Comparison of ENCODE assay signal across 1 cellular context in the genomic region with DNA sequence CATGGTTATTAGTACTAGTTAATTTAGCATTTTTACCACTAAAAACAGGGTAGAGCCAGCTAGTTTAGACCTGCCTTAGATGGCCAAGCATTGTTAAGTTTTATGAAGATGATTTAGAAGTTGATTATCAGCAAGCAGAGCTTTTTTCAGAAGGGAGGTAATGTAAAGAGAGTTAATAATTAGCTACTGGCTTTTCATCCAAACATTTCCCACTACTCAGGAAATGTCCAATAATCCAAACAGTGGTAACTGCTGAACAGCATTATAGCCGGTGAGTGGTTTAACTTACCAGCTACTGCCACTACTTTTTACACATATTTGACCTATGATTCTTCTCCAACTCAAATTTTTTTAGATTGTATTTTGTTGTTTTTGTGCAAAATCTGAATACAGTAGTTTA.
TF ChIP-seq lines count a peak whose summit lies in the region.

No MANE protein-coding gene starts in this region.

TF ChIP-seq in IMR-90, 13 proteins besides CTCF, POLR2A, EP300 and RAD21 (continued from another document):
- TF ChIP-seq, protein P1, sequence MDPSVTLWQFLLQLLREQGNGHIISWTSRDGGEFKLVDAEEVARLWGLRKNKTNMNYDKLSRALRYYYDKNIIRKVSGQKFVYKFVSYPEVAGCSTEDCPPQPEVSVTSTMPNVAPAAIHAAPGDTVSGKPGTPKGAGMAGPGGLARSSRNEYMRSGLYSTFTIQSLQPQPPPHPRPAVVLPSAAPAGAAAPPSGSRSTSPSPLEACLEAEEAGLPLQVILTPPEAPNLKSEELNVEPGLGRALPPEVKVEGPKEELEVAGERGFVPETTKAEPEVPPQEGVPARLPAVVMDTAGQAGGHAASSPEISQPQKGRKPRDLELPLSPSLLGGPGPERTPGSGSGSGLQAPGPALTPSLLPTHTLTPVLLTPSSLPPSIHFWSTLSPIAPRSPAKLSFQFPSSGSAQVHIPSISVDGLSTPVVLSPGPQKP (IDR thresholded peaks at IDR 0.05; ENCODE audit: borderline replicate concordance, low read depth, low read length): no peak
- no peak for TF ChIP-seq SMC3 (IDR thresholded peaks at IDR 0.05; ENCODE audit: low read depth, low read length)
- TF ChIP-seq, protein P2, sequence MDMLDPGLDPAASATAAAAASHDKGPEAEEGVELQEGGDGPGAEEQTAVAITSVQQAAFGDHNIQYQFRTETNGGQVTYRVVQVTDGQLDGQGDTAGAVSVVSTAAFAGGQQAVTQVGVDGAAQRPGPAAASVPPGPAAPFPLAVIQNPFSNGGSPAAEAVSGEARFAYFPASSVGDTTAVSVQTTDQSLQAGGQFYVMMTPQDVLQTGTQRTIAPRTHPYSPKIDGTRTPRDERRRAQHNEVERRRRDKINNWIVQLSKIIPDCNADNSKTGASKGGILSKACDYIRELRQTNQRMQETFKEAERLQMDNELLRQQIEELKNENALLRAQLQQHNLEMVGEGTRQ (IDR thresholded peaks at IDR 0.05; ENCODE audit: low read depth, low read length): no peak
- no peak for TF ChIP-seq RCOR1 (IDR thresholded peaks at IDR 0.05; ENCODE audit: insufficient replicate concordance, low read length)
- TF ChIP-seq MAZ (IDR thresholded peaks at IDR 0.05; ENCODE audit: borderline replicate concordance, low read depth, low read length): no peak
TF ChIP-seq in IMR-90: peak in this region for 0.
